In genomic region chr16:90019201-90019542, GRCh38 we compare ENCODE assay signal across 8 cellular contexts. TPM values are rescaled to one million over a fixed set of nuclear protein-coding genes. Genes with fewer than 3 reads are reported as not detected.
DNase-seq lines count a peak whose midpoint lies in the region; ATAC-seq, FAIRE-seq and TF ChIP-seq lines count a peak whose summit lies in the region.

Gene DBNDD1, minus strand, starts transcription at chr16:90019456. Its CDS starts 115 bp downstream, at chr16:90019341.

- H4K20me1 ChIP-seq in GM23248 (ENCODE audit: insufficient read depth): no peaks in the 10 kb centered on the region

- H3K27ac ChIP-seq in GM23248: peak within 1 kb of the TSS; percentile 33
- peak within 1 kb of the TSS; percentile 65 for H3K27ac ChIP-seq in VCaP

- H3K36me3 ChIP-seq in GM23248 (ENCODE audit: low read depth): no peaks in the 10 kb centered on the region

- ATAC-seq in HG02970 (IDR thresholded peaks at IDR 0.05; ENCODE audit: low FRiP score, unreplicated experiment) (no peak), GM18517 (IDR thresholded peaks at IDR 0.05; ENCODE audit: unreplicated experiment) (no peak)

- peaks cover 15% of the 10 kb centered on the region for H3K79me2 ChIP-seq in GM23248 (ENCODE audit: insufficient read depth)

- DNase-seq in GM23248 (no peak), frontal cortex (ENCODE audit: low spot score in 2 of 2) (no peak), retinal pigment epithelial cell (ENCODE audit: low read depth) (no peak), cortex of kidney (lab: John Stamatoyannopoulos, UW) (no peak), NCI-H187 treated with DMSO at 0.1 percent for 48 hours (lab: John Stamatoyannopoulos, UW) (no peak)

- peak within 1 kb of the TSS; percentile 84 for H2AFZ ChIP-seq in GM23248

- TF ChIP-seq CTCF in VCaP (conservative IDR thresholded peaks at IDR 0.05): no peak
- no peak for TF ChIP-seq CTCF in retinal pigment epithelial cell (conservative IDR thresholded peaks at IDR 0.05; ENCODE audit: low read depth, low read length)

- H3K4me2 ChIP-seq in GM23248 (ENCODE audit: unreplicated experiment): peak within 1 kb of the TSS; percentile 90

- H3K27me3 ChIP-seq in GM23248 (replicated peaks; ENCODE audit: insufficient read depth): no peaks in the 10 kb centered on the region

- H3K9me2 ChIP-seq in GM23248 (ENCODE audit: insufficient read depth): no peaks in the 10 kb centered on the region

- peaks cover 18% of the 10 kb centered on the region for H3K4me1 ChIP-seq in GM23248 (ENCODE audit: insufficient read depth)

- H3F3A ChIP-seq in GM23248 (ENCODE audit: insufficient read depth): peaks cover 16% of the 10 kb centered on the region

- peak within 1 kb of the TSS; percentile 58 for H3K9ac ChIP-seq in GM23248

- 0 to 4% methylated on average over 1 to 35 of the region's 49 CpGs for WGBS in GM23248 (ENCODE audit: low coverage in 1 of 2, low lambda C conversion rate in 2 of 2, missing lambda C conversion rate in 2 of 2), 2 experiments

- FAIRE-seq in frontal cortex (lab: Jason Lieb, UNC): no peak

- in situ Hi-C loops in GM23248 (cut with MboI): no loop called here

- H3K4me3 ChIP-seq in GM23248 (peak within 1 kb of the TSS; percentile 73), retinal pigment epithelial cell (ENCODE audit: low read length) (peak within 1 kb of the TSS; percentile 59)

- no peaks in the 10 kb centered on the region for H3K9me3 ChIP-seq in GM23248 (ENCODE audit: low read depth)

RNA-seq across cellular contexts. Expression of gene DBNDD1, which starts in this region (rescaled TPM):
- 2.0 and 3.1 TPM in 2 replicates for total RNA-seq in GM23248 (2014; rRNA removed; shearing (Covaris generic))
- 1.4 and 1.6 TPM in 2 replicates for polyA plus RNA-seq in GM23248 (2016; fragmentation: Nextera tagmentation; extraction: Ambion mirVana)
- 10.6 TPM for total RNA-seq in frontal cortex
